Comparison of ENCODE assay signal across 1 cellular context in the genomic region with DNA sequence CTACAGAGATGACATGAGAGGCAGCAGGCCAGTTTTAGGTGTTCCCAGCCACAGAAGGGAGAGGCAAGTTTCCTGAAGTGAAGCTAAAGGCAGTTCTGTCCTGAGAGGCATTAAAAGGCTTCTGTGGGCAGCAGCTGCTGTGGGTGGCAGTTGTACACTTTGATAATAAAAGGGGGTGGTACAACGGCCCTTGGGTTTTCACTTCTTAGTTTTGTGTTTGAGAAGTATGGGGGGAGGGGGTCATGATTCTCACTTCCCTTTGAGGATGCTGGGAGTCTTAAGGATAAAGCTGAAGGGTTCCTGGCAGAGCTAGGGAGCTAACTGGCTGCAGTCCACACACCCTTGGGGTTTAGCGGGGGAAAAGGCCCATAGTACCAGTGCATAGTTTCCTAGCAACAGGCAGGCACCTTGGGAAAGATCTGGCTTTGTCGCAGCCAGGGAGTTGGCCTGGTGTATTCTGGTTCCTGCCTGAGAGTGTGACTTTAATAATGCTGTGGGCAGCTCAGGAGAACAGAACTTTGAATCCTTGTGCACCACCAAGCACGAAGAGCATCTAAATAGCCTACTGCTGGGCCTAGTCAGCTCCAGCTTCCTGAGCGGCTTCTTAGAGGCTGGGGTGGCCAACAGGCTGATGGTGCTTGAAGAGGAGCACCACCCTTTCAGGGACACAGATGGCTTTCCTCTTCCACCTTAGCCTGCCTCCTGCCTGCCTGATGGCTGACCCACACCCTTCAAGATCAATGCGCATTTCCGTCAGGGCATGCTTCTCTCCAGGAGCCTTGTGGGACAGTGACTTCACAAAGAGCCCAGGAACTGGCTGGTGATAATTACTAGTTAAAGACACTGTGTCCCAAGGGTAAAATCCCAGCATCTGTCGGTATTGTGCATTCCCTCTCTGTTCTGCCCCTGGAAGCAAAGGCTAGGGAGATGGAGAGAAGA.
TF ChIP-seq lines count a peak whose summit lies in the region.

No MANE protein-coding gene starts in this region.

TF ChIP-seq in HepG2, 621 proteins besides CTCF, POLR2A, EP300 and RAD21:
- TF ChIP-seq, protein P1, sequence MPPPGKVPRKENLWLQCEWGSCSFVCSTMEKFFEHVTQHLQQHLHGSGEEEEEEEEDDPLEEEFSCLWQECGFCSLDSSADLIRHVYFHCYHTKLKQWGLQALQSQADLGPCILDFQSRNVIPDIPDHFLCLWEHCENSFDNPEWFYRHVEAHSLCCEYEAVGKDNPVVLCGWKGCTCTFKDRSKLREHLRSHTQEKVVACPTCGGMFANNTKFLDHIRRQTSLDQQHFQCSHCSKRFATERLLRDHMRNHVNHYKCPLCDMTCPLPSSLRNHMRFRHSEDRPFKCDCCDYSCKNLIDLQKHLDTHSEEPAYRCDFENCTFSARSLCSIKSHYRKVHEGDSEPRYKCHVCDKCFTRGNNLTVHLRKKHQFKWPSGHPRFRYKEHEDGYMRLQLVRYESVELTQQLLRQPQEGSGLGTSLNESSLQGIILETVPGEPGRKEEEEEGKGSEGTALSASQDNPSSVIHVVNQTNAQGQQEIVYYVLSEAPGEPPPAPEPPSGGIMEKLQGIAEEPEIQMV (CRISPR knock-in tag; IDR thresholded peaks at IDR 0.05; ENCODE audit: low read depth), result no peak
- TF ChIP-seq, protein P2, sequence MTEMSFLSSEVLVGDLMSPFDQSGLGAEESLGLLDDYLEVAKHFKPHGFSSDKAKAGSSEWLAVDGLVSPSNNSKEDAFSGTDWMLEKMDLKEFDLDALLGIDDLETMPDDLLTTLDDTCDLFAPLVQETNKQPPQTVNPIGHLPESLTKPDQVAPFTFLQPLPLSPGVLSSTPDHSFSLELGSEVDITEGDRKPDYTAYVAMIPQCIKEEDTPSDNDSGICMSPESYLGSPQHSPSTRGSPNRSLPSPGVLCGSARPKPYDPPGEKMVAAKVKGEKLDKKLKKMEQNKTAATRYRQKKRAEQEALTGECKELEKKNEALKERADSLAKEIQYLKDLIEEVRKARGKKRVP (CRISPR knock-in tag; IDR thresholded peaks at IDR 0.05), result no peak
- TF ChIP-seq ZNF207 (IDR thresholded peaks at IDR 0.05; ENCODE audit: borderline replicate concordance), result no peak
- TF ChIP-seq, protein P3, sequence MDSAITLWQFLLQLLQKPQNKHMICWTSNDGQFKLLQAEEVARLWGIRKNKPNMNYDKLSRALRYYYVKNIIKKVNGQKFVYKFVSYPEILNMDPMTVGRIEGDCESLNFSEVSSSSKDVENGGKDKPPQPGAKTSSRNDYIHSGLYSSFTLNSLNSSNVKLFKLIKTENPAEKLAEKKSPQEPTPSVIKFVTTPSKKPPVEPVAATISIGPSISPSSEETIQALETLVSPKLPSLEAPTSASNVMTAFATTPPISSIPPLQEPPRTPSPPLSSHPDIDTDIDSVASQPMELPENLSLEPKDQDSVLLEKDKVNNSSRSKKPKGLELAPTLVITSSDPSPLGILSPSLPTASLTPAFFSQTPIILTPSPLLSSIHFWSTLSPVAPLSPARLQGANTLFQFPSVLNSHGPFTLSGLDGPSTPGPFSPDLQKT (CRISPR knock-in tag; IDR thresholded peaks at IDR 0.05; ENCODE audit: borderline replicate concordance), result no peak
- TF ChIP-seq ELF3 (CRISPR knock-in tag; IDR thresholded peaks at IDR 0.05), result no peak
- TF ChIP-seq RFXAP (CRISPR knock-in tag; IDR thresholded peaks at IDR 0.05; ENCODE audit: borderline replicate concordance), result no peak
- no peak for TF ChIP-seq ZSCAN30 (CRISPR knock-in tag; IDR thresholded peaks at IDR 0.05)
- TF ChIP-seq, protein P4, sequence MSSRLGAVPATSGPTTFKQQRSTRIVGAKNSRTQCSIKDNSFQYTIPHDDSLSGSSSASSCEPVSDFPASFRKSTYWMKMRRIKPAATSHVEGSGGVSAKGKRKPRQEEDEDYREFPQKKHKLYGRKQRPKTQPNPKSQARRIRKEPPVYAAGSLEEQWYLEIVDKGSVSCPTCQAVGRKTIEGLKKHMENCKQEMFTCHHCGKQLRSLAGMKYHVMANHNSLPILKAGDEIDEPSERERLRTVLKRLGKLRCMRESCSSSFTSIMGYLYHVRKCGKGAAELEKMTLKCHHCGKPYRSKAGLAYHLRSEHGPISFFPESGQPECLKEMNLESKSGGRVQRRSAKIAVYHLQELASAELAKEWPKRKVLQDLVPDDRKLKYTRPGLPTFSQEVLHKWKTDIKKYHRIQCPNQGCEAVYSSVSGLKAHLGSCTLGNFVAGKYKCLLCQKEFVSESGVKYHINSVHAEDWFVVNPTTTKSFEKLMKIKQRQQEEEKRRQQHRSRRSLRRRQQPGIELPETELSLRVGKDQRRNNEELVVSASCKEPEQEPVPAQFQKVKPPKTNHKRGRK (CRISPR knock-in tag; IDR thresholded peaks at IDR 0.05), result no peak
- no peak for TF ChIP-seq RCOR2 (CRISPR knock-in tag; IDR thresholded peaks at IDR 0.05)
TF ChIP-seq in HepG2: peak in this region for 0.
